In genomic region chr9:119559986-119560385, GRCh38 we compare ENCODE assay signal across 21 cellular contexts.
"Had no signal": no experiment of that assay in that cellular context is flagged by ENCODE, and none has a peak within 500 bp of the region (broad histone marks: within the 10 kb centered on the region; RNA-seq: fewer than 3 reads in every experiment).

No MANE protein-coding gene starts in this region.

- ATAC-seq: esophagus mucosa; gastroesophageal sphincter; left colon; naive thymus-derived CD4-positive, alpha-beta T cell had no signal

- FAIRE-seq: endometrium, small intestine had no signal

- H3K9me3 ChIP-seq: gastroesophageal sphincter, neutrophil, right atrium auricular region, stomach, thoracic aorta, transverse colon had no signal

- H3K4me3 ChIP-seq: gastroesophageal sphincter, right atrium auricular region, stomach, thoracic aorta, transverse colon had no signal

- DNase-seq: central memory CD4-positive, alpha-beta T cell; cortex of kidney; effector memory CD4-positive, alpha-beta T cell; glutamatergic neuron; immature natural killer cell; left colon; mesenchymal stem cell; naive thymus-derived CD4-positive, alpha-beta T cell; posterior cingulate gyrus; small intestine; stimulated activated CD4-positive, alpha-beta T cell treated with anti-CD3 and anti-CD28 coated beads, Interleukin-12 subunit alpha, Interleukin-12 subunit beta, amount 100 ng/mL, for 4 hours; stimulated activated naive CD4-positive, alpha-beta T cell; stomach; substantia nigra; transverse colon had no signal

- H3K36me3 ChIP-seq: gastroesophageal sphincter, neutrophil, right atrium auricular region, stomach, thoracic aorta, transverse colon had no signal

- H3K27ac ChIP-seq: gastroesophageal sphincter, neutrophil, right atrium auricular region, stomach, thoracic aorta, transverse colon had no signal

- H3K27me3 ChIP-seq: right atrium auricular region, transverse colon had no signal
